In the genomic region with DNA sequence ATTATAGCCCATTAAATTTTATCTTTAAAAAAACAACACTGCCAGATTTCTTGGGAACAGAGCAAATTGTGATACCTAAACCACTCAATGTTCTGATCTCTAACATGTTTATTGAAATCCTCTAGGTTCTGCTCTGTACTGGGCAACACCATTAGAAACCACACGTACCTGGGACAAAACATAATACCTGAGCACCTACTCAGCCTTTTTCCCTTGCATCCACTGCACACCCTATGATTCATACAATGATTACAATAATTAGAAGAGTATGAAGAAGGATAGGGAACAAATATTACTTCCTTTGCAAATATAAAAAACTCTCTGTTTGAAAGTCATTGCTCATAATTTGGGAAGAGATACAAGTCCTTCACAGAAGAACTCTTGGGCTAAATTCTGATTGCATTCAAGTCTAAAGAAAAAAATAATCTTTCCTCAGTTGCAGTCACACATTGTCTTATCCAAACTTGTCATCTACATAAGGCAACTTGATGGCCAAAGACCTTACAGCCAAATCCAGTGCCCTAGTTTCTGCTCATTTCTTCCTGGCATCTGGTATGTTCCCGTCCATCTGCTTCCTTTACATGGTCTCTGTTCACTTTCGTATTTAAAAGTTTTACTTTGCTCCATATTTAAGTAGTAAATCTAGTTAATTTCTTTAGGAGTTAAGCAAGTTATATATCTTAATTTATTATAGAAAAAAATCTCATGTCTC, we compare ENCODE assay signal across 25 cellular contexts.
DNase-seq lines count a peak whose midpoint lies in the region; ATAC-seq, FAIRE-seq and TF ChIP-seq lines count a peak whose summit lies in the region.
"Had no signal": no experiment of that assay in that cellular context is flagged by ENCODE, and none has a peak within 500 bp of the region (broad histone marks: within the 10 kb centered on the region; RNA-seq: fewer than 3 reads in every experiment).

No MANE protein-coding gene starts in this region.

- H3K79me2 ChIP-seq in smooth muscle cell (ENCODE audit: low read depth) = no peaks in the 10 kb centered on the region

- 91% methylated on average over 3 of the region's 3 CpGs for WGBS in smooth muscle cell (ENCODE audit: low lambda C conversion rate)

- no peaks in the 10 kb centered on the region for H3K4me1 ChIP-seq in smooth muscle cell (ENCODE audit: low read depth)
- H3K4me1 ChIP-seq: BE2C had no signal

- POLR2A ChIA-PET in RWPE1 (lab: Yijun Ruan, JAX; ENCODE audit: low non-redundant PET) = no interaction called here

- H3K36me3 Mint-ChIP-seq in glutamatergic neuron (ENCODE audit: unreplicated experiment) = no peaks in the 10 kb centered on the region
- H3K36me3 Mint-ChIP-seq: CD4-positive, CD25-positive, alpha-beta regulatory T cell; CD8-positive, alpha-beta memory T cell; IgD-negative memory B cell had no signal

- H3F3A ChIP-seq in smooth muscle cell (ENCODE audit: low read depth) = no peaks in the 10 kb centered on the region

- no peaks in the 10 kb centered on the region for H3K27me3 ChIP-seq in bronchial epithelial cell (ENCODE audit: control insufficient read depth, insufficient read depth, low read length)
- H3K27me3 ChIP-seq in smooth muscle cell (ENCODE audit: low read depth) = no peaks in the 10 kb centered on the region
- H3K27me3 ChIP-seq: BE2C had no signal

- H4K20me1 ChIP-seq in smooth muscle cell (ENCODE audit: low read depth) = no peaks in the 10 kb centered on the region

- H3K27ac Mint-ChIP-seq in glutamatergic neuron (ENCODE audit: unreplicated experiment) = no peak overlapping the region
- H3K27ac Mint-ChIP-seq: CD4-positive, CD25-positive, alpha-beta regulatory T cell; CD8-positive, alpha-beta memory T cell; HFFc6; IgD-negative memory B cell had no signal

- no peaks in the 10 kb centered on the region for H3K9me3 ChIP-seq in smooth muscle cell (replicated peaks; ENCODE audit: low read depth)
- H3K9me3 ChIP-seq: BE2C had no signal

- H3K4me2 ChIP-seq in smooth muscle cell = no peak overlapping the region

- H2AFZ ChIP-seq in smooth muscle cell (ENCODE audit: low read depth) = no peak overlapping the region

- peaks cover 6% of the 10 kb centered on the region for H3K4me1 Mint-ChIP-seq in glutamatergic neuron (ENCODE audit: low read depth, unreplicated experiment)
- H3K4me1 Mint-ChIP-seq: CD4-positive, CD25-positive, alpha-beta regulatory T cell; CD8-positive, alpha-beta memory T cell; IgD-negative memory B cell had no signal

- no peak overlapping the region for H3K4me3 Mint-ChIP-seq in glutamatergic neuron (ENCODE audit: unreplicated experiment)
- H3K4me3 Mint-ChIP-seq: CD4-positive, CD25-positive, alpha-beta regulatory T cell; CD8-positive, alpha-beta memory T cell; HFFc6; IgD-negative memory B cell had no signal

- no peak for FAIRE-seq in bronchial epithelial cell (lab: Jason Lieb, UNC)
- FAIRE-seq: A204.1, G401.6, GM12891, HepG2 had no signal

- H3K36me3 ChIP-seq in bronchial epithelial cell (ENCODE audit: control insufficient read depth, insufficient read depth, low read length) (no peaks in the 10 kb centered on the region), smooth muscle cell (ENCODE audit: low read depth) (no peaks in the 10 kb centered on the region)
- H3K36me3 ChIP-seq: BE2C had no signal

- no peak overlapping the region for H3K9ac ChIP-seq in smooth muscle cell (ENCODE audit: low read depth)

- CTCF ChIA-PET in RWPE1 (lab: Yijun Ruan, JAX) = no interaction called here

- no peak for TF ChIP-seq CTCF in RWPE1 (conservative IDR thresholded peaks at IDR 0.05; ENCODE audit: low read depth)
- no peak for TF ChIP-seq CTCF in bronchial epithelial cell (IDR thresholded peaks at IDR 0.05; ENCODE audit: insufficient read depth, low read length, severe bottlenecking)
- no peak for TF ChIP-seq CTCF in smooth muscle cell (IDR thresholded peaks at IDR 0.05; ENCODE audit: borderline replicate concordance, insufficient read depth, poor library complexity, severe bottlenecking)
- TF ChIP-seq CTCF in glutamatergic neuron (IDR thresholded peaks at IDR 0.05; ENCODE audit: partially characterized antibody, unreplicated experiment) = no peak

- H3K9me3 Mint-ChIP-seq in glutamatergic neuron (ENCODE audit: unreplicated experiment) = peaks cover 2% of the 10 kb centered on the region

- H3K27me3 Mint-ChIP-seq in glutamatergic neuron (ENCODE audit: unreplicated experiment) = no peaks in the 10 kb centered on the region
- H3K27me3 Mint-ChIP-seq: CD4-positive, CD25-positive, alpha-beta regulatory T cell; CD8-positive, alpha-beta memory T cell; IgD-negative memory B cell had no signal

- no peak for ATAC-seq in GM21367 (IDR thresholded peaks at IDR 0.05; ENCODE audit: unreplicated experiment)
- ATAC-seq: HCT116, HepG2 had no signal

- H3K4me3 ChIP-seq in bronchial epithelial cell (ENCODE audit: low read depth, low read length) (no peak overlapping the region), smooth muscle cell (no peak overlapping the region)

- H3K27ac ChIP-seq in RWPE1 = no peak overlapping the region
- H3K27ac ChIP-seq in epithelial cell of prostate = peak overlapping the region; percentile 73
- peak overlapping the region; percentile 63 for H3K27ac ChIP-seq in smooth muscle cell (ENCODE audit: low read depth)

- peak; percentile 29 for DNase-seq in RWPE1 (ENCODE audit: low spot score)
- DNase-seq in bronchial epithelial cell (ENCODE audit: low read depth) = peak; percentile 93
- DNase-seq in epithelial cell of prostate (ENCODE audit: low read depth, low spot score) = peak; percentile 10
- no peak for DNase-seq in smooth muscle cell (lab: John Stamatoyannopoulos, UW; ENCODE audit: unreplicated experiment)
- DNase-seq in NCI-H2029 (lab: John Stamatoyannopoulos, UW) = no peak
- no peak for DNase-seq in glutamatergic neuron
- DNase-seq: ACHN; BE2C; CD4-positive, CD25-positive, alpha-beta regulatory T cell; CD8-positive, alpha-beta memory T cell; COR-L47; DMS 273 treated with DMSO at 0.1 percent for 48 hours; DMS53; DND-41; EL; GOT3; H7; HFFc6 had no signal

Comparison
In these comparisons a context has a peak if more than half of its experiments do, and no peak if none do; other contexts are left out.
1. DNase-seq: peak in RWPE1 (single experiment), bronchial epithelial cell (single experiment) and epithelial cell of prostate (single experiment); none in smooth muscle cell (single experiment), NCI-H2029 (single experiment) and glutamatergic neuron (single experiment).